Comparison of ENCODE assay signal across 12 cellular contexts in genomic region chr2:39530423-39530866, GRCh38.
A peak's percentile ranks its signal among the peaks of the same experiment; 100 is the strongest.
DNase-seq lines count a peak whose midpoint lies in the region; ATAC-seq, FAIRE-seq and TF ChIP-seq lines count a peak whose summit lies in the region.
"Had no signal": no experiment of that assay in that cellular context is flagged by ENCODE, and none has a peak within 500 bp of the region (broad histone marks: within the 10 kb centered on the region; RNA-seq: fewer than 3 reads in every experiment).

No MANE protein-coding gene starts in this region.

- H3K4ac ChIP-seq in IMR-90 (ENCODE audit: low read depth, low read length): no peak overlapping the region

- no peak overlapping the region; the same call in 1 of the 2 replicates for H3K14ac ChIP-seq in IMR-90 (replicated peaks; ENCODE audit: low read depth, low read length)

- BruUV-seq in IMR-90 (replicated peaks; lab: Mats Ljungman, UMichigan) (no TSS peak), K562 (replicated peaks; lab: Mats Ljungman, UMichigan) (no TSS peak)

- H3K9ac ChIP-seq in IMR-90 (ENCODE audit: low read depth, low read length) (no peak overlapping the region), K562 (ENCODE audit: insufficient read depth in 1 of 2, low read depth in 2 of 2, low read length in 2 of 2) (no peak overlapping the region)

- H4K5ac ChIP-seq in IMR-90 (ENCODE audit: low read depth, low read length): no peak overlapping the region

- no peak overlapping the region for H2BK15ac ChIP-seq in IMR-90 (ENCODE audit: low read depth, low read length)

- no peak overlapping the region for H2AK5ac ChIP-seq in IMR-90 (ENCODE audit: low read depth, low read length)

- H3K4me2 ChIP-seq in IMR-90 (ENCODE audit: low read depth, low read length) (peak overlapping the region; percentile 6), K562 (ENCODE audit: insufficient read depth, low read length) (no peak overlapping the region)

- H3K4me1 ChIP-seq in IMR-90 (ENCODE audit: control insufficient read depth, insufficient read depth, low read length): peaks cover 21% of the 10 kb centered on the region
- no peaks in the 10 kb centered on the region; a peak in 1 of 5 replicates for H3K4me1 ChIP-seq in K562 (replicated peaks in 1 of 2; ENCODE audit: control insufficient read depth in 2 of 2, insufficient read depth in 2 of 2, low read length in 2 of 2)

- no peaks in the 10 kb centered on the region for H3K9me3 ChIP-seq in IMR-90 (ENCODE audit: control insufficient read depth, insufficient read depth, low read length)
- H3K9me3 ChIP-seq in K562 (replicated peaks; ENCODE audit: control insufficient read depth, insufficient read depth, low read depth, low read length): no peaks in the 10 kb centered on the region

- H3K4me3 ChIP-seq in IMR-90 (ENCODE audit: insufficient read depth, low read depth, low read length): no peak overlapping the region
- no peak overlapping the region for H3K4me3 ChIP-seq in K562

- no peaks in the 10 kb centered on the region for H3K36me3 ChIP-seq in IMR-90 (ENCODE audit: control insufficient read depth, insufficient read depth, low read length)
- H3K36me3 ChIP-seq in K562 (ENCODE audit: control insufficient read depth, insufficient read depth, low read length): no peaks in the 10 kb centered on the region

- TF ChIP-seq RAD21 in IMR-90 (IDR thresholded peaks at IDR 0.05; ENCODE audit: low read length) (peak; percentile 23; the same call in 1 of the 2 replicates), K562 (CRISPR knock-in tag; conservative IDR thresholded peaks at IDR 0.05 in 1 of 2, IDR thresholded peaks at IDR 0.05 in 1 of 2) (no peak)

- H3K79me2 ChIP-seq in K562 (ENCODE audit: control insufficient read depth, insufficient read depth, low read length): no peaks in the 10 kb centered on the region

- H3K18ac ChIP-seq in IMR-90 (ENCODE audit: low read depth, low read length): no peak overlapping the region

- peak; percentile 56 for FAIRE-seq in K562 (lab: Jason Lieb, UNC)

- peaks cover 22% of the 10 kb centered on the region for H3K9me1 ChIP-seq in IMR-90 (ENCODE audit: insufficient read depth, low read length)
- no peaks in the 10 kb centered on the region for H3K9me1 ChIP-seq in K562 (ENCODE audit: control insufficient read depth, insufficient read depth, low read length)

- dilution Hi-C loops in IMR-90 (cut with HindIII; ENCODE audit: low sequenced_read_pairs, unreplicated experiment): no loop called here

- ATAC-seq in IMR-90 (ENCODE audit: low read depth) (peak; percentile 78), K562 (no peak), HG03175 (IDR thresholded peaks at IDR 0.05; ENCODE audit: unreplicated experiment) (no peak)

- H3K23ac ChIP-seq in IMR-90 (ENCODE audit: low read depth, low read length): no peak overlapping the region

- no peak overlapping the region for H3K27ac ChIP-seq in IMR-90 (ENCODE audit: insufficient read depth, low read length)
- no peak overlapping the region for H3K27ac ChIP-seq in K562 (ENCODE audit: extremely low read depth, low read depth, low read length)

- CTCF ChIA-PET in IMR-90 (lab: Yijun Ruan, JAX) (interaction anchor here (1.0 to 1.6 kb wide), 2 partner anchors 18 to 198 kb away, joined by 3 to 5 read pairs; no protein-coding TSS in a partner anchor), K562 (lab: Yijun Ruan, JAX; ENCODE audit: low intra/inter-chr PET ratio) (interaction anchor here (0.9 kb wide), 1 partner anchor 150 kb away, joined by 3 read pairs; no protein-coding TSS in a partner anchor)

- peak; percentile 67 for DNase-seq in AG09319 (ENCODE audit: extremely low read depth, low read depth)
- peak; percentile 78 for DNase-seq in IMR-90
- DNase-seq in K562 (ENCODE audit: extremely low read depth in 1 of 4, low spot score in 3 of 4): no peak
- DNase-seq in kidney tubule cell (ENCODE audit: low spot score): peak; percentile 60
- DNase-seq in stimulated activated CD4-positive, alpha-beta T cell treated with anti-CD3 and anti-CD28 coated beads, Interleukin-1b, Interleukin-23, amount 100 ng/mL, for 48 hours: no peak
- no peak for DNase-seq in T-helper 9 cell
- DNase-seq in NCI-H524 (lab: John Stamatoyannopoulos, UW): no peak
- DNase-seq: activated CD4-positive, alpha-beta T cell treated with anti-CD3 and anti-CD28 coated beads for 1 hour; activated gamma-delta T cell treated with Interleukin-2 at 50 U/mL for 16 hours; COR-L47; NCI-H2081 had no signal

- H2AK9ac ChIP-seq in IMR-90 (replicated peaks; ENCODE audit: low read depth, low read length, poor library complexity): no peak overlapping the region

- peak overlapping the region; percentile 72 for H2BK5ac ChIP-seq in IMR-90 (ENCODE audit: low read depth, low read length, poor library complexity, severe bottlenecking)

- no peak for TF ChIP-seq CTCF in AG09319 (IDR thresholded peaks at IDR 0.05; ENCODE audit: low read depth, low read length)
- peak; percentile 25; the same call in 1 of the 2 replicates for TF ChIP-seq CTCF in IMR-90 (conservative IDR thresholded peaks at IDR 0.05; ENCODE audit: low read depth, low read length)
- TF ChIP-seq CTCF in K562 (IDR thresholded peaks at IDR 0.05 in 2 of 3, conservative IDR thresholded peaks at IDR 0.05 in 1 of 3; ENCODE audit: insufficient read depth in 2 of 3, low read depth in 1 of 3, low read length in 3 of 3): peak in 1 of 3 experiments; percentile 7; a peak in 1 of 6 replicates

- no peak for TF ChIP-seq POLR2A in IMR-90 (IDR thresholded peaks at IDR 0.05; ENCODE audit: low read depth, low read length)
- TF ChIP-seq POLR2A in K562 (conservative IDR thresholded peaks at IDR 0.05): no peak

- POLR2A ChIA-PET in IMR-90 (lab: Charles Lee; ENCODE audit: unreplicated experiment) (no interaction called here), K562 (lab: Yijun Ruan, JAX) (interaction anchor here (0.6 kb wide), 1 partner anchor 154 kb away, joined by 3 read pairs; no protein-coding TSS in a partner anchor)

- H4K8ac ChIP-seq in IMR-90 (ENCODE audit: low read depth in 2 of 2, low read length in 2 of 2): 0 out of 4 replicates have a peak overlapping the region, but pooled peaks of 1 of the 2 experiments have one; percentile 49

- no peak overlapping the region for H3K56ac ChIP-seq in IMR-90 (ENCODE audit: extremely low read depth, insufficient read depth, low read length)

- H2AFZ ChIP-seq in IMR-90 (replicated peaks; ENCODE audit: low read length, poor library complexity) (no peak overlapping the region), K562 (ENCODE audit: low read depth, low read length) (no peak overlapping the region)

- 0 out of 4 replicates have a peak, but pooled peaks cover 0 to 3% of the 10 kb centered on the region in 2 experiments for H3K79me1 ChIP-seq in IMR-90 (ENCODE audit: low read depth in 1 of 2, low read length in 2 of 2)

- no peak for TF ChIP-seq EP300 in K562 (IDR thresholded peaks at IDR 0.05; ENCODE audit: low read length)

- WGBS in IMR-90 (ENCODE audit: extremely low coverage in 2 of 2, insufficient read length in 1 of 2), 2 experiments: no CpG with 5 or more reads among the region's 1 CpG
- WGBS in K562 (ENCODE audit: insufficient coverage, low coverage, missing lambda C conversion rate): 0% methylated on average over 1 of the region's 1 CpG

- in situ Hi-C loops in IMR-90 (cut with MboI; ENCODE audit: low sequenced_read_pairs): no loop called here
- in situ Hi-C loops in K562 (cut with MboI): no loop called here

- intact Hi-C loops in IMR-90 (cut with micrococcal nuclease): no loop called here
- intact Hi-C loops in K562 (cut with micrococcal nuclease): no loop called here

- H3K27me3 ChIP-seq in IMR-90 (ENCODE audit: control insufficient read depth, insufficient read depth, low read length): no peaks in the 10 kb centered on the region
- H3K27me3 ChIP-seq in K562 (ENCODE audit: control insufficient read depth in 2 of 2, insufficient read depth in 2 of 2, low read length in 2 of 2): no peaks in the 10 kb centered on the region

- H4K20me1 ChIP-seq in IMR-90 (ENCODE audit: insufficient read depth, low read length) (no peaks in the 10 kb centered on the region), K562 (replicated peaks; ENCODE audit: control insufficient read depth, insufficient read depth, low read length) (no peaks in the 10 kb centered on the region)

- H2BK20ac ChIP-seq in IMR-90 (ENCODE audit: low read depth, low read length): 0 out of 2 replicates have a peak overlapping the region, but pooled peaks have one; percentile 15

- no peak overlapping the region for H2BK120ac ChIP-seq in IMR-90 (ENCODE audit: low read depth, low read length)

- H4K91ac ChIP-seq in IMR-90 (ENCODE audit: insufficient read depth, low read depth, low read length): no peak overlapping the region

TF ChIP-seq in IMR-90, 13 proteins besides CTCF, POLR2A, EP300 and RAD21 (continues in another document):
- TF ChIP-seq SMC3 (IDR thresholded peaks at IDR 0.05; ENCODE audit: low read depth, low read length): peak; percentile 18; the same call in 1 of the 2 replicates
- no peak for TF ChIP-seq MAZ (IDR thresholded peaks at IDR 0.05; ENCODE audit: borderline replicate concordance, low read depth, low read length)
- TF ChIP-seq MAFK (IDR thresholded peaks at IDR 0.05; ENCODE audit: low read depth, low read length): no peak
- TF ChIP-seq ELK1 (IDR thresholded peaks at IDR 0.05; ENCODE audit: borderline replicate concordance, low read depth, low read length): no peak

TF ChIP-seq in K562, 482 proteins besides CTCF, POLR2A, EP300 and RAD21:
- TF ChIP-seq TAF1 (IDR thresholded peaks at IDR 0.05; ENCODE audit: control insufficient read depth, extremely low read depth, insufficient read depth, low read length, severe bottlenecking): no peak
TF ChIP-seq in K562: peak in this region for 0.

Comparison
In these comparisons a context has a peak if more than half of its experiments do, and no peak if none do; other contexts are left out.
1. DNase-seq: peak in AG09319 (single experiment), IMR-90 (single experiment) and kidney tubule cell (single experiment); none in K562 (0 of 4), stimulated activated CD4-positive, alpha-beta T cell treated with anti-CD3 and anti-CD28 coated beads, Interleukin-1b, Interleukin-23, amount 100 ng/mL, for 48 hours (single experiment), T-helper 9 cell (single experiment) and NCI-H524 (0 of 2).